ENCODE assay signal across 35 cellular contexts in genomic region chr6:1514078-1514477, GRCh38.
"Had no signal": no experiment of that assay in that cellular context is flagged by ENCODE, and none has a peak within 500 bp of the region (broad histone marks: within the 10 kb centered on the region; RNA-seq: fewer than 3 reads in every experiment).

No MANE protein-coding gene starts in this region.

- ATAC-seq: activated CD4-positive, alpha-beta T cell treated with anti-CD3 and anti-CD28 coated beads for 36 hours; activated CD8-positive, alpha-beta memory T cell treated with anti-CD3 and anti-CD28 coated beads, Interleukin-2, amount 10 ng/mL, durations not matched to agents 7 days and 5 days; activated CD8-positive, alpha-beta T cell treated with anti-CD3 and anti-CD28 coated beads, Interleukin-2, amount 10 ng/mL, durations not matched to agents 7 days and 5 days; activated naive CD8-positive, alpha-beta T cell treated with anti-CD3 and anti-CD28 coated beads, Interleukin-2, amount 50 U/mL, for 24 hours; body of pancreas; effector memory CD8-positive, alpha-beta T cell; foreskin keratinocyte; gastrocnemius medialis; heart left ventricle had no signal

- H3K27ac Mint-ChIP-seq: activated CD4-positive, alpha-beta memory T cell treated with anti-CD3 and anti-CD28 coated beads for 36 hours; activated CD4-positive, alpha-beta T cell treated with anti-CD3 and anti-CD28 coated beads for 36 hours; activated CD4-positive, alpha-beta T cell treated with anti-CD3 and anti-CD28 coated beads, Interleukin-2, amount 10 ng/mL, durations not matched to agents 24 days and 14 days; activated CD8-positive, alpha-beta memory T cell treated with anti-CD3 and anti-CD28 coated beads, Interleukin-2, amount 10 ng/mL, durations not matched to agents 7 days and 5 days; activated CD8-positive, alpha-beta T cell treated with anti-CD3 and anti-CD28 coated beads, Interleukin-2, amount 10 ng/mL, durations not matched to agents 7 days and 5 days; activated naive CD4-positive, alpha-beta T cell treated with anti-CD3 and anti-CD28 coated beads for 36 hours; activated naive CD4-positive, alpha-beta T cell treated with anti-CD3 and anti-CD28 coated beads, Interleukin-2, amount 50 U/mL, for 24 hours; activated naive CD8-positive, alpha-beta T cell treated with anti-CD3 and anti-CD28 coated beads for 36 hours; activated naive CD8-positive, alpha-beta T cell treated with anti-CD3 and anti-CD28 coated beads, Interleukin-2, amount 50 U/mL, for 24 hours; activated T-helper 1 cell treated with anti-CD3 and anti-CD28 coated beads, Interleukin-12 subunit alpha, Interleukin-12 subunit beta, Interleukin-2, Interleukin-4 antibody, amounts not matched to agents 30 ng/mL and 10 ng/mL and 1 ng/mL, durations not matched to agents 14 hours and 24 hours and 36 hours; activated T-helper 2 cell treated with anti-CD3 and anti-CD28 coated beads, Interferon-gamma antibody, Interleukin-2, Interleukin-4, amounts not matched to agents 10 μg/mL and 5 μg/mL and 100 μg/mL, durations not matched to agents 14 hours and 24 hours and 36 hours; effector memory CD8-positive, alpha-beta T cell; T-helper 2 cell treated with Interferon-gamma antibody and Interleukin-4, amounts not matched to agents 5 μg/mL and 100 μg/mL, for 36 hours had no signal

- H3K27me3 ChIP-seq: adrenal gland, body of pancreas had no signal

- DNase-seq: activated CD4-positive, alpha-beta memory T cell treated with anti-CD3 and anti-CD28 coated beads for 36 hours; activated CD4-positive, alpha-beta T cell treated with anti-CD3 and anti-CD28 coated beads for 36 hours; activated CD4-positive, alpha-beta T cell treated with anti-CD3 and anti-CD28 coated beads, Interleukin-2, amount 10 ng/mL, durations not matched to agents 24 days and 14 days; activated CD4-positive, CD25-positive, alpha-beta regulatory T cell; activated CD4-positive, CD25-positive, alpha-beta regulatory T cell treated with anti-CD3 and anti-CD28 coated beads, Interleukin-2, amount 50 U/mL, for 72 hours; activated CD8-positive, alpha-beta memory T cell treated with anti-CD3 and anti-CD28 coated beads, Interleukin-2, amount 10 ng/mL, durations not matched to agents 7 days and 5 days; activated CD8-positive, alpha-beta memory T cell treated with anti-CD3 and anti-CD28 coated beads, Interleukin-2, amount 50 U/mL, for 4 hours; activated CD8-positive, alpha-beta T cell treated with anti-CD3 and anti-CD28 coated beads, Interleukin-2, amount 10 ng/mL, durations not matched to agents 7 days and 5 days; activated effector memory CD4-positive, alpha-beta T cell treated with anti-CD3 and anti-CD28 coated beads, Interleukin-2, amount 50 U/mL, for 16 hours; activated naive CD4-positive, alpha-beta T cell treated with anti-CD3 and anti-CD28 coated beads for 36 hours; activated naive CD8-positive, alpha-beta T cell treated with anti-CD3 and anti-CD28 coated beads for 36 hours; activated naive CD8-positive, alpha-beta T cell treated with anti-CD3 and anti-CD28 coated beads, Interleukin-2, amount 50 U/mL, for 24 hours; activated T-cell treated with anti-CD3 and anti-CD28 coated beads, Interleukin-2, amount 50 U/mL, for 1 hour; activated T-cell treated with anti-CD3 and anti-CD28 coated beads, Interleukin-2, amount 50 U/mL, for 48 hours; adrenal gland; amygdala; aorta; body of pancreas; caudate nucleus; cortex of kidney; dermis blood vessel endothelial cell; effector CD4-positive, alpha-beta T cell; effector memory CD8-positive, alpha-beta T cell; erythroblast; foreskin keratinocyte; gastrocnemius medialis; glutamatergic neuron; heart left ventricle; T1000 had no signal

- H3K36me3 Mint-ChIP-seq: activated CD4-positive, alpha-beta memory T cell treated with anti-CD3 and anti-CD28 coated beads for 36 hours; activated CD8-positive, alpha-beta memory T cell treated with anti-CD3 and anti-CD28 coated beads, Interleukin-2, amount 10 ng/mL, durations not matched to agents 7 days and 5 days; activated naive CD8-positive, alpha-beta T cell treated with anti-CD3 and anti-CD28 coated beads for 36 hours had no signal

- H3K27ac ChIP-seq: adrenal gland, body of pancreas, esophagus muscularis mucosa, foreskin keratinocyte, gastrocnemius medialis, heart left ventricle had no signal

- FAIRE-seq: colon had no signal

- H3K4me3 Mint-ChIP-seq: activated CD4-positive, alpha-beta memory T cell treated with anti-CD3 and anti-CD28 coated beads for 36 hours; activated CD4-positive, alpha-beta T cell treated with anti-CD3 and anti-CD28 coated beads for 36 hours; activated CD4-positive, alpha-beta T cell treated with anti-CD3 and anti-CD28 coated beads, Interleukin-2, amount 10 ng/mL, durations not matched to agents 24 days and 14 days; activated CD8-positive, alpha-beta memory T cell treated with anti-CD3 and anti-CD28 coated beads, Interleukin-2, amount 10 ng/mL, durations not matched to agents 7 days and 5 days; activated CD8-positive, alpha-beta T cell treated with anti-CD3 and anti-CD28 coated beads, Interleukin-2, amount 10 ng/mL, durations not matched to agents 7 days and 5 days; activated naive CD4-positive, alpha-beta T cell treated with anti-CD3 and anti-CD28 coated beads for 36 hours; activated naive CD4-positive, alpha-beta T cell treated with anti-CD3 and anti-CD28 coated beads, Interleukin-2, amount 50 U/mL, for 24 hours; activated naive CD8-positive, alpha-beta T cell treated with anti-CD3 and anti-CD28 coated beads for 36 hours; activated naive CD8-positive, alpha-beta T cell treated with anti-CD3 and anti-CD28 coated beads, Interleukin-2, amount 50 U/mL, for 24 hours; activated T-helper 1 cell treated with anti-CD3 and anti-CD28 coated beads, Interleukin-12 subunit alpha, Interleukin-12 subunit beta, Interleukin-2, Interleukin-4 antibody, amounts not matched to agents 30 ng/mL and 10 ng/mL and 1 ng/mL, durations not matched to agents 14 hours and 24 hours and 36 hours; effector memory CD8-positive, alpha-beta T cell; T-helper 2 cell treated with Interferon-gamma antibody and Interleukin-4, amounts not matched to agents 5 μg/mL and 100 μg/mL, for 36 hours had no signal

- H3K36me3 ChIP-seq: adrenal gland, esophagus muscularis mucosa, gastrocnemius medialis, heart left ventricle had no signal

- H3K4me1 Mint-ChIP-seq: activated CD4-positive, alpha-beta T cell treated with anti-CD3 and anti-CD28 coated beads for 36 hours; activated naive CD8-positive, alpha-beta T cell treated with anti-CD3 and anti-CD28 coated beads for 36 hours; activated naive CD8-positive, alpha-beta T cell treated with anti-CD3 and anti-CD28 coated beads, Interleukin-2, amount 50 U/mL, for 24 hours had no signal

- H3K9me3 ChIP-seq: adrenal gland, gastrocnemius medialis had no signal

- H3K4me3 ChIP-seq: adrenal gland, body of pancreas, esophagus muscularis mucosa, gastrocnemius medialis, heart left ventricle had no signal

- H3K9me3 Mint-ChIP-seq: activated CD4-positive, alpha-beta T cell treated with anti-CD3 and anti-CD28 coated beads, Interleukin-2, amount 10 ng/mL, durations not matched to agents 24 days and 14 days; activated naive CD4-positive, alpha-beta T cell treated with anti-CD3 and anti-CD28 coated beads for 36 hours; activated T-helper 1 cell treated with anti-CD3 and anti-CD28 coated beads, Interleukin-12 subunit alpha, Interleukin-12 subunit beta, Interleukin-2, Interleukin-4 antibody, amounts not matched to agents 30 ng/mL and 10 ng/mL and 1 ng/mL, durations not matched to agents 14 hours and 24 hours and 36 hours; activated T-helper 2 cell treated with anti-CD3 and anti-CD28 coated beads, Interferon-gamma antibody, Interleukin-2, Interleukin-4, amounts not matched to agents 10 μg/mL and 5 μg/mL and 100 μg/mL, durations not matched to agents 14 hours and 24 hours and 36 hours; T-helper 2 cell treated with Interferon-gamma antibody and Interleukin-4, amounts not matched to agents 5 μg/mL and 100 μg/mL, for 36 hours had no signal

- H3K4me1 ChIP-seq: adrenal gland, body of pancreas, esophagus muscularis mucosa, foreskin keratinocyte, gastrocnemius medialis, heart left ventricle had no signal
